Comparison of ENCODE assay signal across 1 cellular context in genomic region chr10:8731415-8732110, GRCh38.
TF ChIP-seq lines count a peak whose summit lies in the region.

No MANE protein-coding gene starts in this region.

TF ChIP-seq in GM23338, 12 proteins besides CTCF, POLR2A, EP300 and RAD21 (continued from another document):
- TF ChIP-seq, protein P1, sequence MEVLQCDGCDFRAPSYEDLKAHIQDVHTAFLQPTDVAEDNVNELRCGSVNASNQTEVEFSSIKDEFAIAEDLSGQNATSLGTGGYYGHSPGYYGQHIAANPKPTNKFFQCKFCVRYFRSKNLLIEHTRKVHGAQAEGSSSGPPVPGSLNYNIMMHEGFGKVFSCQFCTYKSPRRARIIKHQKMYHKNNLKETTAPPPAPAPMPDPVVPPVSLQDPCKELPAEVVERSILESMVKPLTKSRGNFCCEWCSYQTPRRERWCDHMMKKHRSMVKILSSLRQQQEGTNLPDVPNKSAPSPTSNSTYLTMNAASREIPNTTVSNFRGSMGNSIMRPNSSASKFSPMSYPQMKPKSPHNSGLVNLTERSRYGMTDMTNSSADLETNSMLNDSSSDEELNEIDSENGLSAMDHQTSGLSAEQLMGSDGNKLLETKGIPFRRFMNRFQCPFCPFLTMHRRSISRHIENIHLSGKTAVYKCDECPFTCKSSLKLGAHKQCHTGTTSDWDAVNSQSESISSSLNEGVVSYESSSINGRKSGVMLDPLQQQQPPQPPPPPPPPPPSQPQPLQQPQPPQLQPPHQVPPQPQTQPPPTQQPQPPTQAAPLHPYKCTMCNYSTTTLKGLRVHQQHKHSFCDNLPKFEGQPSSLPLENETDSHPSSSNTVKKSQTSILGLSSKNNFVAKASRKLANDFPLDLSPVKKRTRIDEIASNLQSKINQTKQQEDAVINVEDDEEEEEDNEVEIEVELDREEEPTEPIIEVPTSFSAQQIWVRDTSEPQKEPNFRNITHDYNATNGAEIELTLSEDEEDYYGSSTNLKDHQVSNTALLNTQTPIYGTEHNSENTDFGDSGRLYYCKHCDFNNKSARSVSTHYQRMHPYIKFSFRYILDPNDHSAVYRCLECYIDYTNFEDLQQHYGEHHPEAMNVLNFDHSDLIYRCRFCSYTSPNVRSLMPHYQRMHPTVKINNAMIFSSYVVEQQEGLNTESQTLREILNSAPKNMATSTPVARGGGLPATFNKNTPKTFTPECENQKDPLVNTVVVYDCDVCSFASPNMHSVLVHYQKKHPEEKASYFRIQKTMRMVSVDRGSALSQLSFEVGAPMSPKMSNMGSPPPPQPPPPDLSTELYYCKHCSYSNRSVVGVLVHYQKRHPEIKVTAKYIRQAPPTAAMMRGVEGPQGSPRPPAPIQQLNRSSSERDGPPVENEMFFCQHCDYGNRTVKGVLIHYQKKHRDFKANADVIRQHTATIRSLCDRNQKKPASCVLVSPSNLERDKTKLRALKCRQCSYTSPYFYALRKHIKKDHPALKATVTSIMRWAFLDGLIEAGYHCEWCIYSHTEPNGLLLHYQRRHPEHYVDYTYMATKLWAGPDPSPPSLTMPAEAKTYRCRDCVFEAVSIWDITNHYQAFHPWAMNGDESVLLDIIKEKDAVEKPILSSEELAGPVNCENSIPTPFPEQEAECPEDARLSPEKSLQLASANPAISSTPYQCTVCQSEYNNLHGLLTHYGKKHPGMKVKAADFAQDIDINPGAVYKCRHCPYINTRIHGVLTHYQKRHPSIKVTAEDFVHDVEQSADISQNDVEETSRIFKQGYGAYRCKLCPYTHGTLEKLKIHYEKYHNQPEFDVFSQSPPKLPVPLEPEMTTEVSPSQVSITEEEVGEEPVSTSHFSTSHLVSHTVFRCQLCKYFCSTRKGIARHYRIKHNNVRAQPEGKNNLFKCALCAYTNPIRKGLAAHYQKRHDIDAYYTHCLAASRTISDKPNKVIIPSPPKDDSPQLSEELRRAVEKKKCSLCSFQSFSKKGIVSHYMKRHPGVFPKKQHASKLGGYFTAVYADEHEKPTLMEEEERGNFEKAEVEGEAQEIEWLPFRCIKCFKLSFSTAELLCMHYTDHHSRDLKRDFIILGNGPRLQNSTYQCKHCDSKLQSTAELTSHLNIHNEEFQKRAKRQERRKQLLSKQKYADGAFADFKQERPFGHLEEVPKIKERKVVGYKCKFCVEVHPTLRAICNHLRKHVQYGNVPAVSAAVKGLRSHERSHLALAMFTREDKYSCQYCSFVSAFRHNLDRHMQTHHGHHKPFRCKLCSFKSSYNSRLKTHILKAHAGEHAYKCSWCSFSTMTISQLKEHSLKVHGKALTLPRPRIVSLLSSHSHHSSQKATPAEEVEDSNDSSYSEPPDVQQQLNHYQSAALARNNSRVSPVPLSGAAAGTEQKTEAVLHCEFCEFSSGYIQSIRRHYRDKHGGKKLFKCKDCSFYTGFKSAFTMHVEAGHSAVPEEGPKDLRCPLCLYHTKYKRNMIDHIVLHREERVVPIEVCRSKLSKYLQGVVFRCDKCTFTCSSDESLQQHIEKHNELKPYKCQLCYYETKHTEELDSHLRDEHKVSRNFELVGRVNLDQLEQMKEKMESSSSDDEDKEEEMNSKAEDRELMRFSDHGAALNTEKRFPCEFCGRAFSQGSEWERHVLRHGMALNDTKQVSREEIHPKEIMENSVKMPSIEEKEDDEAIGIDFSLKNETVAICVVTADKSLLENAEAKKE (CRISPR knock-in tag; IDR thresholded peaks at IDR 0.05), result no peak
- TF ChIP-seq REST (IDR thresholded peaks at IDR 0.05; ENCODE audit: unreplicated experiment), result no peak
- TF ChIP-seq POLR2AphosphoS5 (IDR thresholded peaks at IDR 0.05; ENCODE audit: low read depth), result no peak
- TF ChIP-seq STAT1 (IDR thresholded peaks at IDR 0.05; ENCODE audit: unreplicated experiment), result no peak
- TF ChIP-seq JUNB (IDR thresholded peaks at IDR 0.05; ENCODE audit: unreplicated experiment), result no peak
- no peak for TF ChIP-seq ZNF114 (CRISPR knock-in tag; IDR thresholded peaks at IDR 0.05)
- TF ChIP-seq, protein P2, sequence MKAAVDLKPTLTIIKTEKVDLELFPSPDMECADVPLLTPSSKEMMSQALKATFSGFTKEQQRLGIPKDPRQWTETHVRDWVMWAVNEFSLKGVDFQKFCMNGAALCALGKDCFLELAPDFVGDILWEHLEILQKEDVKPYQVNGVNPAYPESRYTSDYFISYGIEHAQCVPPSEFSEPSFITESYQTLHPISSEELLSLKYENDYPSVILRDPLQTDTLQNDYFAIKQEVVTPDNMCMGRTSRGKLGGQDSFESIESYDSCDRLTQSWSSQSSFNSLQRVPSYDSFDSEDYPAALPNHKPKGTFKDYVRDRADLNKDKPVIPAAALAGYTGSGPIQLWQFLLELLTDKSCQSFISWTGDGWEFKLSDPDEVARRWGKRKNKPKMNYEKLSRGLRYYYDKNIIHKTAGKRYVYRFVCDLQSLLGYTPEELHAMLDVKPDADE (IDR thresholded peaks at IDR 0.05), result no peak
- TF ChIP-seq NANOG (IDR thresholded peaks at IDR 0.05; ENCODE audit: borderline replicate concordance), result no peak
- no peak for TF ChIP-seq EZH2phosphoT487 (IDR thresholded peaks at IDR 0.05; ENCODE audit: unreplicated experiment)
- no peak for TF ChIP-seq EZH2 (IDR thresholded peaks at IDR 0.05; ENCODE audit: low read depth, unreplicated experiment)
